Comparison of ENCODE assay signal across 9 cellular contexts in genomic region chrX:7109838-7110793, GRCh38. TPM values are rescaled to one million over a fixed set of nuclear protein-coding genes. Genes with fewer than 3 reads are reported as not detected.
DNase-seq lines count a peak whose midpoint lies in the region; ATAC-seq, FAIRE-seq and TF ChIP-seq lines count a peak whose summit lies in the region.
"Had no signal": no experiment of that assay in that cellular context is flagged by ENCODE, and none has a peak within 500 bp of the region (broad histone marks: within the 10 kb centered on the region; RNA-seq: fewer than 3 reads in every experiment).

No MANE protein-coding gene starts in this region.

- H3K36me3 Mint-ChIP-seq in CD4-positive, alpha-beta memory T cell = peaks cover 10 to 23% of the 10 kb centered on the region in 2 donors
- H3K36me3 Mint-ChIP-seq in astrocyte (ENCODE audit: low read depth, unreplicated experiment) (no peaks in the 10 kb centered on the region), chondrocyte (ENCODE audit: low read depth) (peaks cover 2% of the 10 kb centered on the region)

- no peaks in the 10 kb centered on the region for H3K36me3 ChIP-seq in CD4-positive, alpha-beta memory T cell (ENCODE audit: insufficient read depth, low read length)
- no peaks in the 10 kb centered on the region for H3K36me3 ChIP-seq in astrocyte (ENCODE audit: insufficient read depth, low read length)

- peak overlapping the region in 6 of 7 donors; percentile 57 to 83 (median 72) for H3K27ac Mint-ChIP-seq in CD4-positive, alpha-beta memory T cell
- H3K27ac Mint-ChIP-seq in astrocyte (ENCODE audit: unreplicated experiment) = no peak overlapping the region
- H3K27ac Mint-ChIP-seq in chondrocyte (ENCODE audit: unreplicated experiment) = no peak overlapping the region

- H3K4me3 ChIP-seq in CD4-positive, alpha-beta memory T cell (ENCODE audit: low read length in 2 of 2) = no peak overlapping the region
- H3K4me3 ChIP-seq in astrocyte (ENCODE audit: insufficient read depth, low read depth, low read length) (no peak overlapping the region), coronary artery (no peak overlapping the region)

- no peaks in the 10 kb centered on the region for H3K9me3 ChIP-seq in CD4-positive, alpha-beta memory T cell (ENCODE audit: control insufficient read depth in 1 of 2, low read length in 2 of 2)
- no peaks in the 10 kb centered on the region for H3K9me3 ChIP-seq in astrocyte (ENCODE audit: insufficient read depth, low read depth, low read length)

- H3K4me1 Mint-ChIP-seq in CD4-positive, alpha-beta memory T cell = peaks cover 11 to 51% (median 26%) of the 10 kb centered on the region in 4 donors
- H3K4me1 Mint-ChIP-seq in astrocyte (ENCODE audit: low read depth, unreplicated experiment) (peaks cover 14% of the 10 kb centered on the region), chondrocyte (ENCODE audit: low read depth) (peaks cover 23% of the 10 kb centered on the region)

- FAIRE-seq in astrocyte (lab: Jason Lieb, UNC) = no peak

- H2AFZ ChIP-seq in astrocyte (ENCODE audit: low read depth, low read length) = no peak overlapping the region

- H3K4me1 ChIP-seq in CD4-positive, alpha-beta memory T cell (ENCODE audit: insufficient read depth, low read length) = peaks cover 5% of the 10 kb centered on the region
- H3K4me1 ChIP-seq in astrocyte (ENCODE audit: insufficient read depth, low read length) = no peaks in the 10 kb centered on the region

- H3K27me3 Mint-ChIP-seq in CD4-positive, alpha-beta memory T cell = no peaks in the 10 kb centered on the region
- H3K27me3 Mint-ChIP-seq in astrocyte (ENCODE audit: low read depth, unreplicated experiment) (no peaks in the 10 kb centered on the region), chondrocyte (ENCODE audit: low read depth) (no peaks in the 10 kb centered on the region)

- no peaks in the 10 kb centered on the region for H3K79me2 ChIP-seq in astrocyte (ENCODE audit: insufficient read depth, low read length)

- TF ChIP-seq POLR2A in GM19193 (IDR thresholded peaks at IDR 0.05; ENCODE audit: extremely low read depth, insufficient read depth, insufficient read length) = peak; percentile 46

- no peaks in the 10 kb centered on the region for H3K27me3 ChIP-seq in CD4-positive, alpha-beta memory T cell (ENCODE audit: insufficient read depth, low read length)
- H3K27me3 ChIP-seq in astrocyte (ENCODE audit: insufficient read depth, low read length) = no peaks in the 10 kb centered on the region

- H3K9me3 Mint-ChIP-seq in CD4-positive, alpha-beta memory T cell = no peaks in the 10 kb centered on the region
- H3K9me3 Mint-ChIP-seq in astrocyte (ENCODE audit: unreplicated experiment) (no peaks in the 10 kb centered on the region), chondrocyte (ENCODE audit: low read depth) (no peaks in the 10 kb centered on the region)

- no peaks in the 10 kb centered on the region for H4K20me1 ChIP-seq in astrocyte (ENCODE audit: insufficient read depth, low read length)

- intact Hi-C loops in CD4-positive, alpha-beta memory T cell (cut with micrococcal nuclease) = no loop called here

- TF ChIP-seq CTCF in astrocyte (IDR thresholded peaks at IDR 0.05; ENCODE audit: insufficient read depth, low read depth, low read length) (no peak), chondrocyte (IDR thresholded peaks at IDR 0.05) (no peak), coronary artery (IDR thresholded peaks at IDR 0.05) (no peak)

- no peak overlapping the region for H3K27ac ChIP-seq in CD4-positive, alpha-beta memory T cell (ENCODE audit: low read depth, low read length)
- H3K27ac ChIP-seq in astrocyte (ENCODE audit: low read depth, low read length) = no peak overlapping the region
- no peak overlapping the region for H3K27ac ChIP-seq in coronary artery
- H3K27ac ChIP-seq: VCaP had no signal

- H3K4me3 Mint-ChIP-seq in CD4-positive, alpha-beta memory T cell = no peak overlapping the region
- no peak overlapping the region for H3K4me3 Mint-ChIP-seq in astrocyte (ENCODE audit: unreplicated experiment)
- no peak overlapping the region for H3K4me3 Mint-ChIP-seq in chondrocyte (ENCODE audit: unreplicated experiment)

- POLR2A ChIA-PET in CD4-positive, alpha-beta memory T cell (lab: Charles Lee; ENCODE audit: partially characterized antibody) = no interaction called here

- peak; percentile 65 for ATAC-seq in HG03066 (IDR thresholded peaks at IDR 0.05; ENCODE audit: low read depth, unreplicated experiment)

- no peak overlapping the region for H3K9ac ChIP-seq in astrocyte (ENCODE audit: low read length)

- no peak for DNase-seq in CD4-positive, alpha-beta memory T cell
- DNase-seq in astrocyte (ENCODE audit: low read depth) (no peak), chondrocyte (ENCODE audit: low spot score) (no peak), coronary artery (ENCODE audit: low spot score) (no peak), NCI-H187 treated with DMSO at 0.1 percent for 48 hours (lab: John Stamatoyannopoulos, UW) (no peak), GOT3 (lab: John Stamatoyannopoulos, UW) (no peak)

- H3K4me2 ChIP-seq in astrocyte (ENCODE audit: low read length) = peak overlapping the region; percentile 77

- CTCF ChIA-PET in CD4-positive, alpha-beta memory T cell (lab: Charles Lee; ENCODE audit: partially characterized antibody) = no interaction called here

RNA-seq across cellular contexts. Expression of gene STS, which starts 37.4 kb away (rescaled TPM):
- total RNA-seq in CD4-positive, alpha-beta memory T cell = 1 to 10 TPM in 1 of 2 experiments, under 1 TPM in 1; 0.64 to 1.0 TPM
- polyA plus RNA-seq in CD4-positive, alpha-beta memory T cell = 1 to 10 TPM in 1 of 2 donors, under 1 TPM in 1; 0.04 to 1.7 TPM
- 3.9 and 4.6 TPM in 2 replicates for total RNA-seq in astrocyte
- 10.9 to 12.5 TPM (median 12.1 TPM) in 3 replicates for total RNA-seq in chondrocyte

RNA-seq across cellular contexts. Expression of gene PUDP, which starts 37.8 kb away (rescaled TPM):
- 10 to 100 TPM; 10.7 to 11.9 TPM for total RNA-seq in CD4-positive, alpha-beta memory T cell
- polyA plus RNA-seq in CD4-positive, alpha-beta memory T cell = 10 to 100 TPM; 20.9 to 22.5 TPM
- total RNA-seq in astrocyte = 18.4 and 21.8 TPM in 2 replicates
- 10.7 to 14.7 TPM (median 12.6 TPM) in 3 replicates for total RNA-seq in chondrocyte

Comparison
In these comparisons a context has a peak if more than half of its experiments do, and no peak if none do; other contexts are left out.
1. H3K27ac Mint-ChIP-seq: peak in CD4-positive, alpha-beta memory T cell (6 of 7); none in astrocyte (single experiment) and chondrocyte (single experiment).